ENCODE assay signal across 1 cellular context in the genomic region with DNA sequence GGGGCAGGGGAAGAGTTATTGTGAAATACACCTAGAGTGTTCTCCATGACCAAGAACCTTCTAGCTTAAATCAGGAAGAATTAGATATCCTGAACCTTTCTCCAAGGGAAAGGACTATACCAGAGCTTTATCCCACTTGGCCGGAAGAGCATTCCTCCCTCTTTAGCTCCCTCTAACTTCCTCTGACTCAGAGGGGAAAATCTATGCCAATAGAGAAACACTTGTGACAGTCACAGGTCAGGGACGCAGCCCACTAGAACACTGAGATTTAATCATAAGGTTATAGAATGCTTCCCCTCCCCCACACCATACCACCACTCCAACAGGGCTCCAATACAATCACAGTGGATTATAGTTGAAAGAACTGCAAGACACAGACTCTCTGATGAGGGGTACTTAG.
TF ChIP-seq lines count a peak whose summit lies in the region.

No MANE protein-coding gene starts in this region.

TF ChIP-seq in SK-N-SH, 30 proteins besides CTCF, POLR2A, EP300 and RAD21 (continued from another document):
- TF ChIP-seq JUND (IDR thresholded peaks at IDR 0.05): no peak
- no peak for TF ChIP-seq MEF2A (IDR thresholded peaks at IDR 0.05; ENCODE audit: borderline replicate concordance, low read depth)
- TF ChIP-seq FOXM1 (IDR thresholded peaks at IDR 0.05; ENCODE audit: low read depth): no peak
- TF ChIP-seq GATA2 (CRISPR knock-in tag; IDR thresholded peaks at IDR 0.05): no peak
- no peak for TF ChIP-seq NRF1 (IDR thresholded peaks at IDR 0.05; ENCODE audit: low read depth, low read length)
- no peak for TF ChIP-seq POLR2AphosphoS5 (IDR thresholded peaks at IDR 0.05; ENCODE audit: low read depth, low read length)
- TF ChIP-seq SIN3A (IDR thresholded peaks at IDR 0.05; ENCODE audit: borderline replicate concordance, low read depth, low read length): no peak
- TF ChIP-seq, protein P1, sequence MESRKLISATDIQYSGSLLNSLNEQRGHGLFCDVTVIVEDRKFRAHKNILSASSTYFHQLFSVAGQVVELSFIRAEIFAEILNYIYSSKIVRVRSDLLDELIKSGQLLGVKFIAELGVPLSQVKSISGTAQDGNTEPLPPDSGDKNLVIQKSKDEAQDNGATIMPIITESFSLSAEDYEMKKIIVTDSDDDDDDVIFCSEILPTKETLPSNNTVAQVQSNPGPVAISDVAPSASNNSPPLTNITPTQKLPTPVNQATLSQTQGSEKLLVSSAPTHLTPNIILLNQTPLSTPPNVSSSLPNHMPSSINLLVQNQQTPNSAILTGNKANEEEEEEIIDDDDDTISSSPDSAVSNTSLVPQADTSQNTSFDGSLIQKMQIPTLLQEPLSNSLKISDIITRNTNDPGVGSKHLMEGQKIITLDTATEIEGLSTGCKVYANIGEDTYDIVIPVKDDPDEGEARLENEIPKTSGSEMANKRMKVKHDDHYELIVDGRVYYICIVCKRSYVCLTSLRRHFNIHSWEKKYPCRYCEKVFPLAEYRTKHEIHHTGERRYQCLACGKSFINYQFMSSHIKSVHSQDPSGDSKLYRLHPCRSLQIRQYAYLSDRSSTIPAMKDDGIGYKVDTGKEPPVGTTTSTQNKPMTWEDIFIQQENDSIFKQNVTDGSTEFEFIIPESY (IDR thresholded peaks at IDR 0.05; ENCODE audit: borderline replicate concordance, low read depth): no peak
- TF ChIP-seq FOSL2 (IDR thresholded peaks at IDR 0.05; ENCODE audit: borderline replicate concordance, low read depth): no peak
- no peak for TF ChIP-seq TAF1 (IDR thresholded peaks at IDR 0.05; ENCODE audit: borderline replicate concordance, low read depth, low read length)
- TF ChIP-seq RXRA (IDR thresholded peaks at IDR 0.05; ENCODE audit: borderline replicate concordance, low read depth): no peak
- TF ChIP-seq, protein P2, sequence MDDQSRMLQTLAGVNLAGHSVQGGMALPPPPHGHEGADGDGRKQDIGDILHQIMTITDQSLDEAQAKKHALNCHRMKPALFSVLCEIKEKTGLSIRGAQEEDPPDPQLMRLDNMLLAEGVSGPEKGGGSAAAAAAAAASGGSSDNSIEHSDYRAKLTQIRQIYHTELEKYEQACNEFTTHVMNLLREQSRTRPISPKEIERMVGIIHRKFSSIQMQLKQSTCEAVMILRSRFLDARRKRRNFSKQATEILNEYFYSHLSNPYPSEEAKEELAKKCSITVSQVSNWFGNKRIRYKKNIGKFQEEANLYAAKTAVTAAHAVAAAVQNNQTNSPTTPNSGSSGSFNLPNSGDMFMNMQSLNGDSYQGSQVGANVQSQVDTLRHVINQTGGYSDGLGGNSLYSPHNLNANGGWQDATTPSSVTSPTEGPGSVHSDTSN (IDR thresholded peaks at IDR 0.05): no peak
- no peak for TF ChIP-seq YY1 (IDR thresholded peaks at IDR 0.05; ENCODE audit: low read depth)
- TF ChIP-seq, protein P3, sequence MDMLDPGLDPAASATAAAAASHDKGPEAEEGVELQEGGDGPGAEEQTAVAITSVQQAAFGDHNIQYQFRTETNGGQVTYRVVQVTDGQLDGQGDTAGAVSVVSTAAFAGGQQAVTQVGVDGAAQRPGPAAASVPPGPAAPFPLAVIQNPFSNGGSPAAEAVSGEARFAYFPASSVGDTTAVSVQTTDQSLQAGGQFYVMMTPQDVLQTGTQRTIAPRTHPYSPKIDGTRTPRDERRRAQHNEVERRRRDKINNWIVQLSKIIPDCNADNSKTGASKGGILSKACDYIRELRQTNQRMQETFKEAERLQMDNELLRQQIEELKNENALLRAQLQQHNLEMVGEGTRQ (IDR thresholded peaks at IDR 0.05; ENCODE audit: borderline replicate concordance, low read depth, low read length): no peak
